ENCODE assay signal across 8 cellular contexts in the genomic region with DNA sequence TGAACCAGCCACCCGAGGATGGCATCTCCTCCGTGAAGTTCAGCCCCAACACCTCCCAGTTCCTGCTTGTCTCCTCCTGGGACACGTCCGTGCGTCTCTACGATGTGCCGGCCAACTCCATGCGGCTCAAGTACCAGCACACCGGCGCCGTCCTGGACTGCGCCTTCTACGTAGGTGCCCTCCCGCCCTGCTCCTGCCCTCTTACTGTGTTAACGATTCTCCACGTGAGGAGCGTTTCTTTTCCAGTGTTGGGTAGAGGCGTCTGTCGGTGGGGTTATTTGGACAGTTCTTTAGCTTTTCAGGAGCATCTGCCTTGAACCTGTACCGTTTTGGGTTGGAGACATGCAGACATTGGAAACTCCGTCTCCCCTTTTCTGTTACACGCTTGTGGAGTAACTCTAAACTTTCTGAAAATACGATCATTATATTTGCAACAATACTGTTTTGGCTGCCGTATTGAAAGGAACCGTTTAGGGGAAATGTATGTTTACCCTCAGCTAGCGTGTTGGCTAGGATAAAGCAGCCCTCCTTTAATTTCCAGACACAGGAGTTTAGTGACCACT. TPM values are rescaled to one million over a fixed set of nuclear protein-coding genes. Genes with fewer than 3 reads are reported as not detected.
DNase-seq lines count a peak whose midpoint lies in the region; ATAC-seq and TF ChIP-seq lines count a peak whose summit lies in the region.

No MANE protein-coding gene starts in this region.

- H3K27ac ChIP-seq in SJSA1 = peak overlapping the region; percentile 98

- peaks cover 70% of the 10 kb centered on the region for H3K4me1 Mint-ChIP-seq in activated CD8-positive, alpha-beta memory T cell treated with anti-CD3 and anti-CD28 coated beads, Interleukin-2, amount 10 ng/mL, durations not matched to agents 7 days and 5 days
- peaks cover 43% of the 10 kb centered on the region for H3K4me1 Mint-ChIP-seq in nephron progenitor cell

- peak overlapping the region; percentile 100 for H3K27ac Mint-ChIP-seq in activated CD8-positive, alpha-beta memory T cell treated with anti-CD3 and anti-CD28 coated beads, Interleukin-2, amount 10 ng/mL, durations not matched to agents 7 days and 5 days
- H3K27ac Mint-ChIP-seq in nephron progenitor cell = no peak overlapping the region

- ATAC-seq in activated CD8-positive, alpha-beta memory T cell treated with anti-CD3 and anti-CD28 coated beads, Interleukin-2, amount 10 ng/mL, durations not matched to agents 7 days and 5 days = peak; percentile 12
- ATAC-seq in HG02870 (IDR thresholded peaks at IDR 0.05; ENCODE audit: unreplicated experiment) = peak; percentile 6

- H3K9me3 ChIP-seq in SJSA1 (replicated peaks) = no peaks in the 10 kb centered on the region; the same call in 1 of the 2 replicates

- peaks cover 35% of the 10 kb centered on the region for H3K4me1 ChIP-seq in SJSA1 (replicated peaks)

- no peaks in the 10 kb centered on the region for H3K9me3 Mint-ChIP-seq in activated CD8-positive, alpha-beta memory T cell treated with anti-CD3 and anti-CD28 coated beads, Interleukin-2, amount 10 ng/mL, durations not matched to agents 7 days and 5 days (ENCODE audit: low read depth)
- no peaks in the 10 kb centered on the region for H3K9me3 Mint-ChIP-seq in nephron progenitor cell

- peaks cover 58% of the 10 kb centered on the region for H3K36me3 ChIP-seq in SJSA1

- H3K4me3 ChIP-seq in SJSA1 = peak overlapping the region; percentile 92
- peak overlapping the region; percentile 96 for H3K4me3 ChIP-seq in epithelial cell of esophagus (ENCODE audit: low read length)

- H3K27me3 Mint-ChIP-seq in activated CD8-positive, alpha-beta memory T cell treated with anti-CD3 and anti-CD28 coated beads, Interleukin-2, amount 10 ng/mL, durations not matched to agents 7 days and 5 days = peaks cover 17% of the 10 kb centered on the region
- peaks cover 39% of the 10 kb centered on the region for H3K27me3 Mint-ChIP-seq in nephron progenitor cell (ENCODE audit: low read depth, poor library complexity)

- H3K36me3 Mint-ChIP-seq in activated CD8-positive, alpha-beta memory T cell treated with anti-CD3 and anti-CD28 coated beads, Interleukin-2, amount 10 ng/mL, durations not matched to agents 7 days and 5 days = peaks cover 50% of the 10 kb centered on the region
- H3K36me3 Mint-ChIP-seq in nephron progenitor cell (ENCODE audit: low read depth) = peaks cover 42% of the 10 kb centered on the region

- H3K4me3 Mint-ChIP-seq in activated CD8-positive, alpha-beta memory T cell treated with anti-CD3 and anti-CD28 coated beads, Interleukin-2, amount 10 ng/mL, durations not matched to agents 7 days and 5 days = peak overlapping the region; percentile 98
- peak overlapping the region; percentile 98 for H3K4me3 Mint-ChIP-seq in nephron progenitor cell

- CTCF ChIA-PET in activated CD8-positive, alpha-beta memory T cell treated with anti-CD3 and anti-CD28 coated beads, Interleukin-2, amount 10 ng/mL, durations not matched to agents 7 days and 5 days (lab: Charles Lee) = interaction anchor here (1.5 to 1.6 kb wide), 2 partner anchors 10 to 87 kb away, joined by 3 read pairs; no protein-coding TSS in a partner anchor

- TF ChIP-seq CTCF in epithelial cell of esophagus (IDR thresholded peaks at IDR 0.05; ENCODE audit: insufficient read depth, low read depth, low read length, missing control alignments) (no peak), nephron progenitor cell (IDR thresholded peaks at IDR 0.05) (no peak)

- DNase-seq in activated CD8-positive, alpha-beta memory T cell treated with anti-CD3 and anti-CD28 coated beads, Interleukin-2, amount 10 ng/mL, durations not matched to agents 7 days and 5 days = no peak
- DNase-seq in activated CD8-positive, alpha-beta memory T cell treated with anti-CD3 and anti-CD28 coated beads, Interleukin-2, amount 50 U/mL, for 4 hours = no peak
- DNase-seq in SJSA1 (ENCODE audit: low read depth in 1 of 2, low spot score in 2 of 2) (peak; percentile 54 to 72), epithelial cell of esophagus (ENCODE audit: low read depth) (peak; percentile 66), nephron progenitor cell (no peak), cerebellum (ENCODE audit: low spot score) (no peak)
- DNase-seq in stimulated activated CD4-positive, alpha-beta T cell treated with anti-CD3 and anti-CD28 coated beads, Interleukin-2, amount 100 ng/mL, for 48 hours = no peak

- peaks cover 12% of the 10 kb centered on the region for H3K27me3 ChIP-seq in SJSA1 (replicated peaks)

RNA-seq across cellular contexts. Expression of a gene that starts 0.8 kb away (rescaled TPM):
- total RNA-seq in activated CD8-positive, alpha-beta memory T cell treated with anti-CD3 and anti-CD28 coated beads, Interleukin-2, amount 10 ng/mL, durations not matched to agents 7 days and 5 days = 100 to 1,000 TPM; 282 to 319 TPM
- total RNA-seq in SJSA1 (2014; rRNA removed; shearing (Covaris generic)) = 317 and 387 TPM in 2 replicates
- 150 TPM for total RNA-seq in cerebellum

RNA-seq across cellular contexts. Expression of a gene that starts 7.1 kb away (rescaled TPM):
- not detected for total RNA-seq in activated CD8-positive, alpha-beta memory T cell treated with anti-CD3 and anti-CD28 coated beads, Interleukin-2, amount 10 ng/mL, durations not matched to agents 7 days and 5 days
- 0.38 and 0.61 TPM in 2 replicates for total RNA-seq in SJSA1 (2014; rRNA removed; shearing (Covaris generic))
- not detected for total RNA-seq in cerebellum

RNA-seq across cellular contexts. Expression of a gene that starts 19.3 kb away (rescaled TPM):
- total RNA-seq in activated CD8-positive, alpha-beta memory T cell treated with anti-CD3 and anti-CD28 coated beads, Interleukin-2, amount 10 ng/mL, durations not matched to agents 7 days and 5 days = not detected
- total RNA-seq in SJSA1 (2014; rRNA removed; shearing (Covaris generic)) = 10.8 and 10.9 TPM in 2 replicates
- total RNA-seq in cerebellum = not detected

Comparison
In these comparisons a context has a peak if more than half of its experiments do, and no peak if none do; other contexts are left out.
1. DNase-seq: peak in SJSA1 (2 of 2) and epithelial cell of esophagus (single experiment); none in activated CD8-positive, alpha-beta memory T cell treated with anti-CD3 and anti-CD28 coated beads, Interleukin-2, amount 10 ng/mL, durations not matched to agents 7 days and 5 days (single experiment), activated CD8-positive, alpha-beta memory T cell treated with anti-CD3 and anti-CD28 coated beads, Interleukin-2, amount 50 U/mL, for 4 hours (single experiment), nephron progenitor cell (single experiment), stimulated activated CD4-positive, alpha-beta T cell treated with anti-CD3 and anti-CD28 coated beads, Interleukin-2, amount 100 ng/mL, for 48 hours (0 of 2) and cerebellum (single experiment).
2. RNA of a gene that starts 19.3 kb away (total RNA-seq): 10.8 to 10.9 TPM in SJSA1; not detected in activated CD8-positive, alpha-beta memory T cell treated with anti-CD3 and anti-CD28 coated beads, Interleukin-2, amount 10 ng/mL, durations not matched to agents 7 days and 5 days and not detected in cerebellum (single experiment); every median in the first group is over 10 times any median in the second.